Comparison of ENCODE assay signal across 1 cellular context in the genomic region with DNA sequence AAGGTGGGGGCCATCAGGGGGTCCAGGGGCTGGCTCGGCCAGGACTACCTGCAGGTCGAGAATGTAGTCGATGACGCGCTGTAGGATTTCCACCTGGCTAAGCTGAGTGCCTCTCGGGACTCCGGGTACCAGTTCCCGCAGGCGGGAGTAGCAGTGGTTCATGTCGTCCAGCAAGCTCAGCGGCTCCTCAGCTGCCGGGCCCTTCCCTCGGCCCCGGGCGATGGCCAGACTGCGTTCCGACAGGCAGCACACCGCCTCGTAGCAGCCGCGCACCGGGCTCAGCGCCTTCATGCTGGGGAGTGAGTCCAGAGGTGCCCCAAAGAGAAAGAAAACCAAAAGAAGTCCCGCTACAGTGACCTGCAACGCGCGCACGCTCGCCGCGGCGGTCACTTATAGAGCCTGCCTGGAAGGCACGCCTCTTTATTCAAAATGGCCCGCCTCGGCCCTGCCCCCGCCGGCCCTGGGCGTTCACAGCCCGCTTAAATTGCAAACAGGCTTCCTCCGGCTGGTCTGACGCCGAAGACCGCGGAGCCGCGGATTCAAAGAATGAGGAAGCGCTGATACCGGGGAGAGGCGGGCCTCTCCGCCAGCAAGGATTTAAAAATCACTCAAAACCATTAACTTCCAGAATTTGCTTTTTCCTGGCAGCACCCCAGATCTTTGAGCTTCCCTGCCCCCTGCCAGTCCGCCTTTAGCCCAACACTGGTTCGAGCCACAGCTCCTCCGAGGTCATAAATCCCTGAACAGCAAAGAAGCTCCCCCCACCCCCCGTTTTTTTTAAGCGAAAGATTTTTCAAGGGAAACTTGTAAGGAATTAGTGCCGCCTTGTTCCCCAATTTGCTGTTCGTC.
A peak's percentile ranks its signal among the peaks of the same experiment; 100 is the strongest.
TF ChIP-seq lines count a peak whose summit lies in the region.

A gene with protein sequence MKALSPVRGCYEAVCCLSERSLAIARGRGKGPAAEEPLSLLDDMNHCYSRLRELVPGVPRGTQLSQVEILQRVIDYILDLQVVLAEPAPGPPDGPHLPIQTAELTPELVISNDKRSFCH (minus strand): TSS at position 366 of the 849 bp plus-strand sequence. CDS start 75 bp downstream, at position 291.

TF ChIP-seq in HepG2, 621 proteins besides CTCF, POLR2A, EP300 and RAD21 (continued from another document and continues in another):
- TF ChIP-seq, protein P1, sequence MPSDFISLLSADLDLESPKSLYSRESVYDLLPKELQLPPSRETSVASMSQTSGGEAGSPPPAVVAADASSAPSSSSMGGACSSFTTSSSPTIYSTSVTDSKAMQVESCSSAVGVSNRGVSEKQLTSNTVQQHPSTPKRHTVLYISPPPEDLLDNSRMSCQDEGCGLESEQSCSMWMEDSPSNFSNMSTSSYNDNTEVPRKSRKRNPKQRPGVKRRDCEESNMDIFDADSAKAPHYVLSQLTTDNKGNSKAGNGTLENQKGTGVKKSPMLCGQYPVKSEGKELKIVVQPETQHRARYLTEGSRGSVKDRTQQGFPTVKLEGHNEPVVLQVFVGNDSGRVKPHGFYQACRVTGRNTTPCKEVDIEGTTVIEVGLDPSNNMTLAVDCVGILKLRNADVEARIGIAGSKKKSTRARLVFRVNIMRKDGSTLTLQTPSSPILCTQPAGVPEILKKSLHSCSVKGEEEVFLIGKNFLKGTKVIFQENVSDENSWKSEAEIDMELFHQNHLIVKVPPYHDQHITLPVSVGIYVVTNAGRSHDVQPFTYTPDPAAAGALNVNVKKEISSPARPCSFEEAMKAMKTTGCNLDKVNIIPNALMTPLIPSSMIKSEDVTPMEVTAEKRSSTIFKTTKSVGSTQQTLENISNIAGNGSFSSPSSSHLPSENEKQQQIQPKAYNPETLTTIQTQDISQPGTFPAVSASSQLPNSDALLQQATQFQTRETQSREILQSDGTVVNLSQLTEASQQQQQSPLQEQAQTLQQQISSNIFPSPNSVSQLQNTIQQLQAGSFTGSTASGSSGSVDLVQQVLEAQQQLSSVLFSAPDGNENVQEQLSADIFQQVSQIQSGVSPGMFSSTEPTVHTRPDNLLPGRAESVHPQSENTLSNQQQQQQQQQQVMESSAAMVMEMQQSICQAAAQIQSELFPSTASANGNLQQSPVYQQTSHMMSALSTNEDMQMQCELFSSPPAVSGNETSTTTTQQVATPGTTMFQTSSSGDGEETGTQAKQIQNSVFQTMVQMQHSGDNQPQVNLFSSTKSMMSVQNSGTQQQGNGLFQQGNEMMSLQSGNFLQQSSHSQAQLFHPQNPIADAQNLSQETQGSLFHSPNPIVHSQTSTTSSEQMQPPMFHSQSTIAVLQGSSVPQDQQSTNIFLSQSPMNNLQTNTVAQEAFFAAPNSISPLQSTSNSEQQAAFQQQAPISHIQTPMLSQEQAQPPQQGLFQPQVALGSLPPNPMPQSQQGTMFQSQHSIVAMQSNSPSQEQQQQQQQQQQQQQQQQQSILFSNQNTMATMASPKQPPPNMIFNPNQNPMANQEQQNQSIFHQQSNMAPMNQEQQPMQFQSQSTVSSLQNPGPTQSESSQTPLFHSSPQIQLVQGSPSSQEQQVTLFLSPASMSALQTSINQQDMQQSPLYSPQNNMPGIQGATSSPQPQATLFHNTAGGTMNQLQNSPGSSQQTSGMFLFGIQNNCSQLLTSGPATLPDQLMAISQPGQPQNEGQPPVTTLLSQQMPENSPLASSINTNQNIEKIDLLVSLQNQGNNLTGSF (CRISPR knock-in tag; IDR thresholded peaks at IDR 0.05): no peak
- TF ChIP-seq, protein P2, sequence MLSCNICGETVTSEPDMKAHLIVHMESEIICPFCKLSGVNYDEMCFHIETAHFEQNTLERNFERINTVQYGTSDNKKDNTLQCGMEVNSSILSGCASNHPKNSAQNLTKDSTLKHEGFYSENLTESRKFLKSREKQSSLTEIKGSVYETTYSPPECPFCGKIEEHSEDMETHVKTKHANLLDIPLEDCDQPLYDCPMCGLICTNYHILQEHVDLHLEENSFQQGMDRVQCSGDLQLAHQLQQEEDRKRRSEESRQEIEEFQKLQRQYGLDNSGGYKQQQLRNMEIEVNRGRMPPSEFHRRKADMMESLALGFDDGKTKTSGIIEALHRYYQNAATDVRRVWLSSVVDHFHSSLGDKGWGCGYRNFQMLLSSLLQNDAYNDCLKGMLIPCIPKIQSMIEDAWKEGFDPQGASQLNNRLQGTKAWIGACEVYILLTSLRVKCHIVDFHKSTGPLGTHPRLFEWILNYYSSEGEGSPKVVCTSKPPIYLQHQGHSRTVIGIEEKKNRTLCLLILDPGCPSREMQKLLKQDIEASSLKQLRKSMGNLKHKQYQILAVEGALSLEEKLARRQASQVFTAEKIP (CRISPR knock-in tag; IDR thresholded peaks at IDR 0.05; ENCODE audit: borderline replicate concordance): no peak
- TF ChIP-seq ZNF569 (CRISPR knock-in tag; IDR thresholded peaks at IDR 0.05; ENCODE audit: borderline replicate concordance) (no peak), AKAP8 (CRISPR knock-in tag; IDR thresholded peaks at IDR 0.05) (no peak), TBL1XR1 (IDR thresholded peaks at IDR 0.05; ENCODE audit: borderline replicate concordance, low read length, partially characterized antibody) (no peak), MZF1 (CRISPR knock-in tag; IDR thresholded peaks at IDR 0.05; ENCODE audit: borderline replicate concordance) (no peak), ZNF343 (CRISPR knock-in tag; IDR thresholded peaks at IDR 0.05) (no peak), RARG (CRISPR knock-in tag; IDR thresholded peaks at IDR 0.05; ENCODE audit: low read depth) (no peak), ZNF549 (CRISPR knock-in tag; IDR thresholded peaks at IDR 0.05) (no peak), RXRB (CRISPR knock-in tag; IDR thresholded peaks at IDR 0.05; ENCODE audit: borderline replicate concordance) (peak; percentile 61; the same call in 1 of the 2 replicates), KDM3A (CRISPR knock-in tag; IDR thresholded peaks at IDR 0.05; ENCODE audit: low read depth) (peak; percentile 39; the same call in 1 of the 2 replicates), ZNF326 (CRISPR knock-in tag; IDR thresholded peaks at IDR 0.05; ENCODE audit: borderline replicate concordance) (no peak), ZNF780A (CRISPR knock-in tag; IDR thresholded peaks at IDR 0.05) (no peak), ZMAT3 (CRISPR knock-in tag; conservative IDR thresholded peaks at IDR 0.05) (no peak), NR1H2 (CRISPR knock-in tag; IDR thresholded peaks at IDR 0.05; ENCODE audit: borderline replicate concordance, low read depth) (no peak), ZNF430 (CRISPR knock-in tag; IDR thresholded peaks at IDR 0.05) (peak; percentile 55; the same call in 1 of the 2 replicates), EED (CRISPR knock-in tag; IDR thresholded peaks at IDR 0.05) (no peak), REL (CRISPR knock-in tag; conservative IDR thresholded peaks at IDR 0.05) (no peak)
- TF ChIP-seq, protein P3, sequence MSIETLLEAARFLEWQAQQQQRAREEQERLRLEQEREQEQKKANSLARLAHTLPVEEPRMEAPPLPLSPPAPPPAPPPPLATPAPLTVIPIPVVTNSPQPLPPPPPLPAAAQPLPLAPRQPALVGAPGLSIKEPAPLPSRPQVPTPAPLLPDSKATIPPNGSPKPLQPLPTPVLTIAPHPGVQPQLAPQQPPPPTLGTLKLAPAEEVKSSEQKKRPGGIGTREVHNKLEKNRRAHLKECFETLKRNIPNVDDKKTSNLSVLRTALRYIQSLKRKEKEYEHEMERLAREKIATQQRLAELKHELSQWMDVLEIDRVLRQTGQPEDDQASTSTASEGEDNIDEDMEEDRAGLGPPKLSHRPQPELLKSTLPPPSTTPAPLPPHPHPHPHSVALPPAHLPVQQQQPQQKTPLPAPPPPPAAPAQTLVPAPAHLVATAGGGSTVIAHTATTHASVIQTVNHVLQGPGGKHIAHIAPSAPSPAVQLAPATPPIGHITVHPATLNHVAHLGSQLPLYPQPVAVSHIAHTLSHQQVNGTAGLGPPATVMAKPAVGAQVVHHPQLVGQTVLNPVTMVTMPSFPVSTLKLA (IDR thresholded peaks at IDR 0.05): no peak
- TF ChIP-seq, protein P4, sequence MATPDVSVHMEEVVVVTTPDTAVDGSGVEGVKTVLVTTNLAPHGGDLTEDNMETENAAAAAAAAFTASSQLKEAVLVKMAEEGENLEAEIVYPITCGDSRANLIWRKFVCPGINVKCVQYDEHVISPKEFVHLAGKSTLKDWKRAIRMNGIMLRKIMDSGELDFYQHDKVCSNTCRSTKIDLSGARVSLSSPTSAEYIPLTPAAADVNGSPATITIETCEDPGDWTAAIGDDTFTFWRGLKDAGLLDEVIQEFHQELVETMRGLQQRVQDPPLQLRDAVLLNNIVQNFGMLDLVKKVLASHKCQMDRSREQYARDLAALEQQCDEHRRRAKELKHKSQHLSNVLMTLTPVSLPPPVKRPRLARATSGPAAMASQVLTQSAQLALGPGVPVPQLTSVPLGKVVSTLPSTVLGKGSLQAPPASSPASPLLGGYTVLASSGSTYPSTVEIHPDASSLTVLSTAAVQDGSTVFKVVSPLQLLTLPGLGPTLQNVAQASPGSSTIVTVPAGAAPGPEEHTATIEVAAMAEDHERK (CRISPR knock-in tag; IDR thresholded peaks at IDR 0.05; ENCODE audit: low read depth): no peak
- TF ChIP-seq, protein P5, sequence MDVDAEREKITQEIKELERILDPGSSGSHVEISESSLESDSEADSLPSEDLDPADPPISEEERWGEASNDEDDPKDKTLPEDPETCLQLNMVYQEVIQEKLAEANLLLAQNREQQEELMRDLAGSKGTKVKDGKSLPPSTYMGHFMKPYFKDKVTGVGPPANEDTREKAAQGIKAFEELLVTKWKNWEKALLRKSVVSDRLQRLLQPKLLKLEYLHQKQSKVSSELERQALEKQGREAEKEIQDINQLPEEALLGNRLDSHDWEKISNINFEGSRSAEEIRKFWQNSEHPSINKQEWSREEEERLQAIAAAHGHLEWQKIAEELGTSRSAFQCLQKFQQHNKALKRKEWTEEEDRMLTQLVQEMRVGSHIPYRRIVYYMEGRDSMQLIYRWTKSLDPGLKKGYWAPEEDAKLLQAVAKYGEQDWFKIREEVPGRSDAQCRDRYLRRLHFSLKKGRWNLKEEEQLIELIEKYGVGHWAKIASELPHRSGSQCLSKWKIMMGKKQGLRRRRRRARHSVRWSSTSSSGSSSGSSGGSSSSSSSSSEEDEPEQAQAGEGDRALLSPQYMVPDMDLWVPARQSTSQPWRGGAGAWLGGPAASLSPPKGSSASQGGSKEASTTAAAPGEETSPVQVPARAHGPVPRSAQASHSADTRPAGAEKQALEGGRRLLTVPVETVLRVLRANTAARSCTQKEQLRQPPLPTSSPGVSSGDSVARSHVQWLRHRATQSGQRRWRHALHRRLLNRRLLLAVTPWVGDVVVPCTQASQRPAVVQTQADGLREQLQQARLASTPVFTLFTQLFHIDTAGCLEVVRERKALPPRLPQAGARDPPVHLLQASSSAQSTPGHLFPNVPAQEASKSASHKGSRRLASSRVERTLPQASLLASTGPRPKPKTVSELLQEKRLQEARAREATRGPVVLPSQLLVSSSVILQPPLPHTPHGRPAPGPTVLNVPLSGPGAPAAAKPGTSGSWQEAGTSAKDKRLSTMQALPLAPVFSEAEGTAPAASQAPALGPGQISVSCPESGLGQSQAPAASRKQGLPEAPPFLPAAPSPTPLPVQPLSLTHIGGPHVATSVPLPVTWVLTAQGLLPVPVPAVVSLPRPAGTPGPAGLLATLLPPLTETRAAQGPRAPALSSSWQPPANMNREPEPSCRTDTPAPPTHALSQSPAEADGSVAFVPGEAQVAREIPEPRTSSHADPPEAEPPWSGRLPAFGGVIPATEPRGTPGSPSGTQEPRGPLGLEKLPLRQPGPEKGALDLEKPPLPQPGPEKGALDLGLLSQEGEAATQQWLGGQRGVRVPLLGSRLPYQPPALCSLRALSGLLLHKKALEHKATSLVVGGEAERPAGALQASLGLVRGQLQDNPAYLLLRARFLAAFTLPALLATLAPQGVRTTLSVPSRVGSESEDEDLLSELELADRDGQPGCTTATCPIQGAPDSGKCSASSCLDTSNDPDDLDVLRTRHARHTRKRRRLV (CRISPR knock-in tag; IDR thresholded peaks at IDR 0.05): peak; percentile 98
- TF ChIP-seq, protein P6, sequence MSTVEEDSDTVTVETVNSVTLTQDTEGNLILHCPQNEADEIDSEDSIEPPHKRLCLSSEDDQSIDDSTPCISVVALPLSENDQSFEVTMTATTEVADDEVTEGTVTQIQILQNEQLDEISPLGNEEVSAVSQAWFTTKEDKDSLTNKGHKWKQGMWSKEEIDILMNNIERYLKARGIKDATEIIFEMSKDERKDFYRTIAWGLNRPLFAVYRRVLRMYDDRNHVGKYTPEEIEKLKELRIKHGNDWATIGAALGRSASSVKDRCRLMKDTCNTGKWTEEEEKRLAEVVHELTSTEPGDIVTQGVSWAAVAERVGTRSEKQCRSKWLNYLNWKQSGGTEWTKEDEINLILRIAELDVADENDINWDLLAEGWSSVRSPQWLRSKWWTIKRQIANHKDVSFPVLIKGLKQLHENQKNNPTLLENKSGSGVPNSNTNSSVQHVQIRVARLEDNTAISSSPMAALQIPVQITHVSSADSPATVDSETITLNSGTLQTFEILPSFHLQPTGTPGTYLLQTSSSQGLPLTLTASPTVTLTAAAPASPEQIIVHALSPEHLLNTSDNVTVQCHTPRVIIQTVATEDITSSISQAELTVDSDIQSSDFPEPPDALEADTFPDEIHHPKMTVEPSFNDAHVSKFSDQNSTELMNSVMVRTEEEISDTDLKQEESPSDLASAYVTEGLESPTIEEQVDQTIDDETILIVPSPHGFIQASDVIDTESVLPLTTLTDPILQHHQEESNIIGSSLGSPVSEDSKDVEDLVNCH (CRISPR knock-in tag; IDR thresholded peaks at IDR 0.05): no peak
